8 cellular contexts compared by ENCODE assay signal in genomic region chr9:38008168-38009034, GRCh38.
DNase-seq lines count a peak whose midpoint lies in the region; ATAC-seq, FAIRE-seq and TF ChIP-seq lines count a peak whose summit lies in the region.

No MANE protein-coding gene starts in this region.

- H3K4me1 ChIP-seq in mucosa of stomach (ENCODE audit: control insufficient read depth, insufficient read depth, low read length): peaks cover 42% of the 10 kb centered on the region

- H3K9me3 ChIP-seq in mucosa of stomach (ENCODE audit: control insufficient read depth, low read length): no peaks in the 10 kb centered on the region

- H3K9ac ChIP-seq in mucosa of stomach (ENCODE audit: low read length): peak overlapping the region; percentile 11

- ATAC-seq in GM19438 (IDR thresholded peaks at IDR 0.05; ENCODE audit: low read depth, unreplicated experiment) (peak; percentile 89), HG03442 (IDR thresholded peaks at IDR 0.05; ENCODE audit: unreplicated experiment) (peak; percentile 77), SK-N-SH treated with all-trans-retinoic acid at 6 μM for 48 hours (peak; percentile 73)

- TF ChIP-seq CTCF in dorsolateral prefrontal cortex (IDR thresholded peaks at IDR 0.05 in 54 of 56, conservative IDR thresholded peaks at IDR 0.05 in 2 of 56; ENCODE audit: low read depth in 1 of 56, partially characterized antibody in 56 of 56) (no peak), D721Med (IDR thresholded peaks at IDR 0.05; ENCODE audit: insufficient read depth, missing control alignments) (no peak)

- intact Hi-C loops in dorsolateral prefrontal cortex (cut with DNase I): no loop called here

- H3K36me3 ChIP-seq in mucosa of stomach (ENCODE audit: control insufficient read depth, insufficient read depth, low read length): no peaks in the 10 kb centered on the region

- DNase-seq in COR-L47 (lab: John Stamatoyannopoulos, UW) (peak; percentile 76), dorsolateral prefrontal cortex (no peak), D721Med (ENCODE audit: insufficient read length, low spot score) (no peak)

- peak overlapping the region in 51 of 59 donors; percentile 4 to 96 (median 59) for H3K27ac ChIP-seq in dorsolateral prefrontal cortex
- peak overlapping the region; percentile 31 for H3K27ac ChIP-seq in temporal lobe (ENCODE audit: low read depth, low read length)

- H3K27me3 ChIP-seq in dorsolateral prefrontal cortex (no peaks in the 10 kb centered on the region), mucosa of stomach (ENCODE audit: control insufficient read depth, insufficient read depth, low read length) (no peaks in the 10 kb centered on the region)

- no peak overlapping the region for H3K4me3 ChIP-seq in dorsolateral prefrontal cortex
- no peak overlapping the region for H3K4me3 ChIP-seq in mucosa of stomach (ENCODE audit: low read length)

- FAIRE-seq in D721Med (lab: Jason Lieb, UNC): no peak

TF ChIP-seq in SK-N-SH treated with all-trans-retinoic acid at 6 μM for 48 hours, 23 proteins besides CTCF, POLR2A, EP300 and RAD21:
- no peak for TF ChIP-seq ESRRG (CRISPR knock-in tag; IDR thresholded peaks at IDR 0.05)
TF ChIP-seq in SK-N-SH treated with all-trans-retinoic acid at 6 μM for 48 hours: peak in this region for 0.
